ENCODE assay signal across 18 cellular contexts in the genomic region with DNA sequence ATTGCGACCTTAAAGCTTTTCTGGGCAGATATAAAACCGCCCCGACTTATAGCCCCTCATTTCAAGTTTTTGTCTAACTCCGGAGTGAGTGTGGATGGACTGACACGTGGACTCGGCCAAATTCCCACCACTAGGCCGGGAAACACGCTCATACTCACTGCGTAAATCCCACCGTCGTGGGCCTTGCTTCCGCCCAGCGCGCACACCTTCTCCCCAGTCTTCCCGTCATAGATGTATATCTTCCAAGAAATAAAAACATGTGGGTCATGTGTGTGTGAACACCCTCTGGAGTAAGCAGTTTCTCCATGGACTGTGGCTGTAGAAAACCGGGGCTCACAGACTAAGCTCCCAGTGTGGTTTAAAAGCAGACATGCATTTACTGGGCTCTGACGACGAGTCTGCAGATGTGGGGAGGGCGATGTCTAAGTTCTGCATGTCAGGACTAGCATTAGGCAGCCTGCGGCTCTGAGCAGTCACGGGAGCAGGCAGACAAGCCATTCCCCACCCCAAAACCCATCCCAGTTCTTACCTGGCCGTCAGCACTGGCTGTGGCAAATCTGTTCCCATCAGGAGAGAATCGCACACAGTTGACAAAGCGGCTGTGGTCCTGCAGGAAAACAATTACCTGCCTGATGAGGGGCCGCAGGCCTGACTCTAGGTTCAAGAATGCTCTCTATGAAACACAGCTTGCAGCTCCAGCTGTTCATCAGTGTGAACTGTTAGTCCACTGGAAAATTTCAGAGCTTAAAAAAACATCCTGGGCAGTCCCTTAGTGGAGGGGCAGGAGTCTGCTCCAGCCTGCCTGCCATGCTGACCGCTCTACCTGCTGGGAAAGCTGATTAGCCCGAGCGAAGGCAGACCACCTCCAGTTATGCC. TPM values are rescaled to one million over a fixed set of nuclear protein-coding genes. Genes with fewer than 3 reads are reported as not detected.
A peak's percentile ranks its signal among the peaks of the same experiment; 100 is the strongest.
DNase-seq lines count a peak whose midpoint lies in the region; ATAC-seq and TF ChIP-seq lines count a peak whose summit lies in the region.
"Had no signal": no experiment of that assay in that cellular context is flagged by ENCODE, and none has a peak within 500 bp of the region (broad histone marks: within the 10 kb centered on the region; RNA-seq: fewer than 3 reads in every experiment).

No MANE protein-coding gene starts in this region.

- intact Hi-C loops in CD14-positive monocyte (cut with micrococcal nuclease), result no loop called here

- H3K27ac Mint-ChIP-seq in CD14-positive monocyte, result peak overlapping the region in 4 of 7 donors; percentile 13 to 57 (median 40)
- peak overlapping the region; percentile 38 for H3K27ac Mint-ChIP-seq in HFFc6
- H3K27ac Mint-ChIP-seq in osteocyte (ENCODE audit: unreplicated experiment), result peak overlapping the region; percentile 67
- no peak overlapping the region for H3K27ac Mint-ChIP-seq in WTC11
- H3K27ac Mint-ChIP-seq: activated CD4-positive, alpha-beta T cell treated with anti-CD3 and anti-CD28 coated beads for 36 hours had no signal

- H3K27me3 Mint-ChIP-seq in CD14-positive monocyte (ENCODE audit: low read depth in 3 of 3) (no peaks in the 10 kb centered on the region), HFFc6 (ENCODE audit: insufficient read depth) (peaks cover 38% of the 10 kb centered on the region), osteocyte (ENCODE audit: unreplicated experiment) (no peaks in the 10 kb centered on the region), WTC11 (ENCODE audit: low read depth) (no peaks in the 10 kb centered on the region)
- H3K27me3 Mint-ChIP-seq: activated CD4-positive, alpha-beta T cell treated with anti-CD3 and anti-CD28 coated beads for 36 hours had no signal

- no peak overlapping the region for H3K4me3 ChIP-seq in epithelial cell of esophagus (ENCODE audit: low read length)
- H3K4me3 ChIP-seq: adrenal gland, ovary, SJCRH30 had no signal

- TF ChIP-seq CTCF in CD14-positive monocyte (IDR thresholded peaks at IDR 0.05) (no peak), HFFc6 (IDR thresholded peaks at IDR 0.05) (no peak), epithelial cell of esophagus (IDR thresholded peaks at IDR 0.05; ENCODE audit: insufficient read depth, low read depth, low read length, missing control alignments) (no peak), osteocyte (IDR thresholded peaks at IDR 0.05) (no peak), WTC11 (IDR thresholded peaks at IDR 0.05) (no peak)

- H3K4me3 Mint-ChIP-seq in CD14-positive monocyte, result no peak overlapping the region
- H3K4me3 Mint-ChIP-seq in HFFc6, result no peak overlapping the region
- H3K4me3 Mint-ChIP-seq in osteocyte (ENCODE audit: unreplicated experiment), result no peak overlapping the region
- H3K4me3 Mint-ChIP-seq in WTC11, result no peak overlapping the region
- H3K4me3 Mint-ChIP-seq: activated CD4-positive, alpha-beta T cell treated with anti-CD3 and anti-CD28 coated beads for 36 hours had no signal

- peaks cover 96 to 99% of the 10 kb centered on the region in 2 donors for H3K36me3 Mint-ChIP-seq in CD14-positive monocyte
- H3K36me3 Mint-ChIP-seq in HFFc6 (ENCODE audit: low read depth), result peaks cover 47% of the 10 kb centered on the region
- H3K36me3 Mint-ChIP-seq in osteocyte (ENCODE audit: unreplicated experiment), result peaks cover 64% of the 10 kb centered on the region
- peaks cover 91% of the 10 kb centered on the region for H3K36me3 Mint-ChIP-seq in WTC11

- no peaks in the 10 kb centered on the region for H3K9me3 Mint-ChIP-seq in CD14-positive monocyte
- no peaks in the 10 kb centered on the region for H3K9me3 Mint-ChIP-seq in HFFc6
- no peaks in the 10 kb centered on the region for H3K9me3 Mint-ChIP-seq in osteocyte (ENCODE audit: unreplicated experiment)
- no peaks in the 10 kb centered on the region for H3K9me3 Mint-ChIP-seq in WTC11

- POLR2A ChIA-PET in WTC11 (lab: Charles Lee), result interaction anchor here (0.6 kb wide), 1 partner anchor 29 kb away, joined by 3 read pairs; no protein-coding TSS in a partner anchor

- DNase-seq in CD14-positive monocyte (ENCODE audit: low spot score) (no peak), HFFc6 (no peak), epithelial cell of esophagus (ENCODE audit: low read depth) (peak; percentile 95), osteocyte (ENCODE audit: extremely low spot score, unreplicated experiment) (no peak), D341Med (ENCODE audit: low spot score) (no peak), KG1 (lab: John Stamatoyannopoulos, UW) (no peak), WTC11 (ENCODE audit: low spot score) (no peak)
- DNase-seq: activated CD4-positive, alpha-beta T cell treated with anti-CD3 and anti-CD28 coated beads for 36 hours; adrenal gland; AML-193; GF-D8; glutamatergic neuron; midbrain; NCI-H146; SJCRH30; T-helper 9 cell had no signal

- CTCF ChIA-PET in WTC11 (lab: Charles Lee), result interaction anchor here (0.8 to 1.5 kb wide), 8 partner anchors 9 to 53 kb away, joined by 3 to 4 read pairs (median 3); no protein-coding TSS in a partner anchor

- ATAC-seq in HG02798 (IDR thresholded peaks at IDR 0.05; ENCODE audit: poor library complexity, unreplicated experiment) (no peak), WTC11 (no peak)
- ATAC-seq: activated CD4-positive, alpha-beta T cell treated with anti-CD3 and anti-CD28 coated beads for 36 hours had no signal

- H3K4me1 Mint-ChIP-seq in CD14-positive monocyte (peaks cover 10% of the 10 kb centered on the region), HFFc6 (ENCODE audit: low read depth) (peaks cover 17% of the 10 kb centered on the region), osteocyte (ENCODE audit: unreplicated experiment) (peaks cover 62% of the 10 kb centered on the region), WTC11 (peaks cover 14% of the 10 kb centered on the region)

TF ChIP-seq in WTC11, 78 proteins besides CTCF, POLR2A, EP300 and RAD21 (continues in another document):
- TF ChIP-seq RORB (CRISPR knock-in tag; IDR thresholded peaks at IDR 0.05) (no peak), TCF7 (CRISPR knock-in tag; IDR thresholded peaks at IDR 0.05; ENCODE audit: low read depth) (no peak), ZNF121 (CRISPR knock-in tag; IDR thresholded peaks at IDR 0.05) (no peak), TEAD1 (CRISPR knock-in tag; IDR thresholded peaks at IDR 0.05) (no peak), ZNF416 (CRISPR knock-in tag; IDR thresholded peaks at IDR 0.05) (no peak)
- TF ChIP-seq, protein P1, sequence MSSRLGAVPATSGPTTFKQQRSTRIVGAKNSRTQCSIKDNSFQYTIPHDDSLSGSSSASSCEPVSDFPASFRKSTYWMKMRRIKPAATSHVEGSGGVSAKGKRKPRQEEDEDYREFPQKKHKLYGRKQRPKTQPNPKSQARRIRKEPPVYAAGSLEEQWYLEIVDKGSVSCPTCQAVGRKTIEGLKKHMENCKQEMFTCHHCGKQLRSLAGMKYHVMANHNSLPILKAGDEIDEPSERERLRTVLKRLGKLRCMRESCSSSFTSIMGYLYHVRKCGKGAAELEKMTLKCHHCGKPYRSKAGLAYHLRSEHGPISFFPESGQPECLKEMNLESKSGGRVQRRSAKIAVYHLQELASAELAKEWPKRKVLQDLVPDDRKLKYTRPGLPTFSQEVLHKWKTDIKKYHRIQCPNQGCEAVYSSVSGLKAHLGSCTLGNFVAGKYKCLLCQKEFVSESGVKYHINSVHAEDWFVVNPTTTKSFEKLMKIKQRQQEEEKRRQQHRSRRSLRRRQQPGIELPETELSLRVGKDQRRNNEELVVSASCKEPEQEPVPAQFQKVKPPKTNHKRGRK (CRISPR knock-in tag; IDR thresholded peaks at IDR 0.05; ENCODE audit: borderline replicate concordance), result no peak
- TF ChIP-seq, protein P2, sequence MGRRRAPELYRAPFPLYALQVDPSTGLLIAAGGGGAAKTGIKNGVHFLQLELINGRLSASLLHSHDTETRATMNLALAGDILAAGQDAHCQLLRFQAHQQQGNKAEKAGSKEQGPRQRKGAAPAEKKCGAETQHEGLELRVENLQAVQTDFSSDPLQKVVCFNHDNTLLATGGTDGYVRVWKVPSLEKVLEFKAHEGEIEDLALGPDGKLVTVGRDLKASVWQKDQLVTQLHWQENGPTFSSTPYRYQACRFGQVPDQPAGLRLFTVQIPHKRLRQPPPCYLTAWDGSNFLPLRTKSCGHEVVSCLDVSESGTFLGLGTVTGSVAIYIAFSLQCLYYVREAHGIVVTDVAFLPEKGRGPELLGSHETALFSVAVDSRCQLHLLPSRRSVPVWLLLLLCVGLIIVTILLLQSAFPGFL (CRISPR knock-in tag; IDR thresholded peaks at IDR 0.05; ENCODE audit: borderline replicate concordance), result no peak
- TF ChIP-seq, protein P3, sequence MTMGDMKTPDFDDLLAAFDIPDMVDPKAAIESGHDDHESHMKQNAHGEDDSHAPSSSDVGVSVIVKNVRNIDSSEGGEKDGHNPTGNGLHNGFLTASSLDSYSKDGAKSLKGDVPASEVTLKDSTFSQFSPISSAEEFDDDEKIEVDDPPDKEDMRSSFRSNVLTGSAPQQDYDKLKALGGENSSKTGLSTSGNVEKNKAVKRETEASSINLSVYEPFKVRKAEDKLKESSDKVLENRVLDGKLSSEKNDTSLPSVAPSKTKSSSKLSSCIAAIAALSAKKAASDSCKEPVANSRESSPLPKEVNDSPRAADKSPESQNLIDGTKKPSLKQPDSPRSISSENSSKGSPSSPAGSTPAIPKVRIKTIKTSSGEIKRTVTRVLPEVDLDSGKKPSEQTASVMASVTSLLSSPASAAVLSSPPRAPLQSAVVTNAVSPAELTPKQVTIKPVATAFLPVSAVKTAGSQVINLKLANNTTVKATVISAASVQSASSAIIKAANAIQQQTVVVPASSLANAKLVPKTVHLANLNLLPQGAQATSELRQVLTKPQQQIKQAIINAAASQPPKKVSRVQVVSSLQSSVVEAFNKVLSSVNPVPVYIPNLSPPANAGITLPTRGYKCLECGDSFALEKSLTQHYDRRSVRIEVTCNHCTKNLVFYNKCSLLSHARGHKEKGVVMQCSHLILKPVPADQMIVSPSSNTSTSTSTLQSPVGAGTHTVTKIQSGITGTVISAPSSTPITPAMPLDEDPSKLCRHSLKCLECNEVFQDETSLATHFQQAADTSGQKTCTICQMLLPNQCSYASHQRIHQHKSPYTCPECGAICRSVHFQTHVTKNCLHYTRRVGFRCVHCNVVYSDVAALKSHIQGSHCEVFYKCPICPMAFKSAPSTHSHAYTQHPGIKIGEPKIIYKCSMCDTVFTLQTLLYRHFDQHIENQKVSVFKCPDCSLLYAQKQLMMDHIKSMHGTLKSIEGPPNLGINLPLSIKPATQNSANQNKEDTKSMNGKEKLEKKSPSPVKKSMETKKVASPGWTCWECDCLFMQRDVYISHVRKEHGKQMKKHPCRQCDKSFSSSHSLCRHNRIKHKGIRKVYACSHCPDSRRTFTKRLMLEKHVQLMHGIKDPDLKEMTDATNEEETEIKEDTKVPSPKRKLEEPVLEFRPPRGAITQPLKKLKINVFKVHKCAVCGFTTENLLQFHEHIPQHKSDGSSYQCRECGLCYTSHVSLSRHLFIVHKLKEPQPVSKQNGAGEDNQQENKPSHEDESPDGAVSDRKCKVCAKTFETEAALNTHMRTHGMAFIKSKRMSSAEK (CRISPR knock-in tag; IDR thresholded peaks at IDR 0.05; ENCODE audit: borderline replicate concordance), result no peak

RNA-seq across cellular contexts. Expression of a gene that starts 28.2 kb away (rescaled TPM):
- 100 to 1,000 TPM; 243 to 251 TPM for polyA plus RNA-seq in CD14-positive monocyte
- total RNA-seq in HFFc6 (2021; fragmentation: NEBNext Ultra II Directional; extraction: Animal tissue kit (Norgen Biotek cat#: 25700)), result 100 to 1,000 TPM; 720 to 838 (median 782) TPM
- total RNA-seq in osteocyte (533 and 537 TPM in 2 replicates), WTC11 (2021) (288 to 306 TPM (median 288 TPM) in 3 replicates)
